Comparison of ENCODE assay signal across 8 cellular contexts in genomic region chr2:219252900-219253752, GRCh38. TPM values are rescaled to one million over a fixed set of nuclear protein-coding genes. Genes with fewer than 3 reads are reported as not detected.
DNase-seq lines count a peak whose midpoint lies in the region; ATAC-seq, FAIRE-seq and TF ChIP-seq lines count a peak whose summit lies in the region.

TUBA4B (plus strand) TSS chr2:219253243; CDS start chr2:219253408, 165 bp downstream.

- H3K4me2 ChIP-seq in endothelial cell of umbilical vein (ENCODE audit: insufficient read depth, low read length): peak within 1 kb of the TSS; percentile 78

- peaks cover 46% of the 10 kb centered on the region for H3K36me3 Mint-ChIP-seq in activated CD4-positive, alpha-beta memory T cell treated with anti-CD3 and anti-CD28 coated beads for 36 hours

- H3K4me3 ChIP-seq in NB4 (ENCODE audit: low read depth, low read length) (peak within 1 kb of the TSS; percentile 66), endothelial cell of umbilical vein (replicated peaks in 1 of 3; ENCODE audit: insufficient read depth in 1 of 3, low read depth in 1 of 3, low read length in 3 of 3) (peak within 1 kb of the TSS; percentile 32 to 53 (median 34))

- peak within 1 kb of the TSS; percentile 97 for H3K27ac Mint-ChIP-seq in activated CD4-positive, alpha-beta memory T cell treated with anti-CD3 and anti-CD28 coated beads for 36 hours

- H3K4me1 Mint-ChIP-seq in activated CD4-positive, alpha-beta memory T cell treated with anti-CD3 and anti-CD28 coated beads for 36 hours (ENCODE audit: low read depth): peaks cover 58% of the 10 kb centered on the region

- DNase-seq in DMS53 treated with DMSO at 0.1 percent for 48 hours (lab: John Stamatoyannopoulos, UW; ENCODE audit: unreplicated experiment) (peak; percentile 10), NB4 (ENCODE audit: low read depth) (peak; percentile 89), endothelial cell of umbilical vein (ENCODE audit: low read depth, low spot score) (peak; percentile 18), mucosa of gallbladder (ENCODE audit: low spot score) (peak; percentile 16), NCI-H2107 treated with DMSO at 0.1 percent for 48 hours (lab: John Stamatoyannopoulos, UW; ENCODE audit: unreplicated experiment) (no peak)
- peak; percentile 79 for DNase-seq in activated CD4-positive, alpha-beta memory T cell treated with anti-CD3 and anti-CD28 coated beads for 36 hours

- peaks cover 39% of the 10 kb centered on the region for H3K4me1 ChIP-seq in endothelial cell of umbilical vein (ENCODE audit: control insufficient read depth, extremely low read depth, insufficient read depth, low read length)

- H3K27me3 Mint-ChIP-seq in activated CD4-positive, alpha-beta memory T cell treated with anti-CD3 and anti-CD28 coated beads for 36 hours: no peaks in the 10 kb centered on the region

- no peaks in the 10 kb centered on the region for H3K36me3 ChIP-seq in endothelial cell of umbilical vein (ENCODE audit: control insufficient read depth in 2 of 2, extremely low read depth in 1 of 2, insufficient read depth in 2 of 2, low read length in 2 of 2)

- no peaks in the 10 kb centered on the region for H3K9me1 ChIP-seq in endothelial cell of umbilical vein (replicated peaks; ENCODE audit: control insufficient read depth, extremely low read depth, insufficient read depth, low read length)

- intact Hi-C loops in activated CD4-positive, alpha-beta memory T cell treated with anti-CD3 and anti-CD28 coated beads for 36 hours (cut with micrococcal nuclease): loop anchor here (1.0 to 10.0 kb wide), 6 partner anchors 8 to 598 kb away; partner anchors contain the start of genes ABCB6, BCS1L, DNAJB2 and GLB1L
- intact Hi-C loops in endothelial cell of umbilical vein (cut with micrococcal nuclease): loop anchor here (1.0 to 2.0 kb wide), 3 partner anchors 26 to 42 kb away; partner anchors contain the start of genes ABCB6 and DNAJB2

- TF ChIP-seq POLR2A in NB4 (IDR thresholded peaks at IDR 0.05; ENCODE audit: extremely low read depth, insufficient read length) (no peak), endothelial cell of umbilical vein (IDR thresholded peaks at IDR 0.05; ENCODE audit: low read depth, low read length) (no peak)

- CTCF ChIA-PET in activated CD4-positive, alpha-beta memory T cell treated with anti-CD3 and anti-CD28 coated beads for 36 hours (lab: Charles Lee): interaction anchor here (0.5 to 8.2 kb wide), 6 partner anchors 14 to 1085 kb away, joined by 3 to 95 read pairs (median 4); partner anchors contain the start of genes ANKZF1, ATG9A and DNAJB2
- CTCF ChIA-PET in endothelial cell of umbilical vein (lab: Charles Lee): interaction anchor here (1.0 to 2.5 kb wide), 2 partner anchors 21 to 42 kb away, joined by 3 to 14 read pairs; no protein-coding TSS in a partner anchor

- H2AFZ ChIP-seq in endothelial cell of umbilical vein (ENCODE audit: low read depth, low read length): peak within 1 kb of the TSS; percentile 92

- H3K9me3 Mint-ChIP-seq in activated CD4-positive, alpha-beta memory T cell treated with anti-CD3 and anti-CD28 coated beads for 36 hours: no peaks in the 10 kb centered on the region

- POLR2A ChIA-PET in activated CD4-positive, alpha-beta memory T cell treated with anti-CD3 and anti-CD28 coated beads for 36 hours (lab: Charles Lee): interaction anchor here (0.7 to 4.7 kb wide), 15 partner anchors 8 to 848 kb away, joined by 3 to 85 read pairs (median 6); partner anchors contain the start of genes ABCB6, ANKZF1, ATG9A and CNPPD1
- POLR2A ChIA-PET in endothelial cell of umbilical vein (lab: Charles Lee): interaction anchor here (1.3 kb wide), 1 partner anchor 8 kb away, joined by 5 read pairs; the partner anchor contains the start of genes GLB1L and STK16

- ATAC-seq in GM21528 (IDR thresholded peaks at IDR 0.05; ENCODE audit: low FRiP score, unreplicated experiment): peak; percentile 20

- no peaks in the 10 kb centered on the region for H3K9me3 ChIP-seq in endothelial cell of umbilical vein (replicated peaks; ENCODE audit: control insufficient read depth, insufficient read depth, low read length)

- no peak for FAIRE-seq in endothelial cell of umbilical vein (lab: Jason Lieb, UNC)

- no peaks in the 10 kb centered on the region for H3K79me2 ChIP-seq in endothelial cell of umbilical vein (ENCODE audit: control insufficient read depth, insufficient read depth, low read length)

- no peak within 1 kb of the TSS for H3K27ac ChIP-seq in endothelial cell of umbilical vein (ENCODE audit: insufficient read depth, low read depth, low read length)
- H3K27ac ChIP-seq in temporal lobe (ENCODE audit: low read depth, low read length): peak within 1 kb of the TSS; percentile 79

- peak within 1 kb of the TSS; percentile 21 for H3K9ac ChIP-seq in endothelial cell of umbilical vein (replicated peaks; ENCODE audit: extremely low read depth, insufficient read depth, low read length)

- H3K27me3 ChIP-seq in endothelial cell of umbilical vein (ENCODE audit: control insufficient read depth in 2 of 2, insufficient read depth in 2 of 2, low read length in 2 of 2): peaks cover 15 to 16% of the 10 kb centered on the region in 2 experiments

- TSS peak; percentile 46 for BruUV-seq in endothelial cell of umbilical vein (replicated peaks; lab: Mats Ljungman, UMichigan)

- dilution Hi-C loops in endothelial cell of umbilical vein (cut with MboI; ENCODE audit: extremely low pct_ligation_motif_present, low sequenced_read_pairs): no loop called here

- no peaks in the 10 kb centered on the region for H4K20me1 ChIP-seq in endothelial cell of umbilical vein (replicated peaks; ENCODE audit: control insufficient read depth, extremely low read depth, insufficient read depth, low read length)

- H3K4me3 Mint-ChIP-seq in activated CD4-positive, alpha-beta memory T cell treated with anti-CD3 and anti-CD28 coated beads for 36 hours: peak within 1 kb of the TSS; percentile 86

- TF ChIP-seq CTCF in NB4 (IDR thresholded peaks at IDR 0.05; ENCODE audit: low read depth, low read length) (no peak), endothelial cell of umbilical vein (IDR thresholded peaks at IDR 0.05; ENCODE audit: extremely low read depth in 1 of 2, insufficient read depth in 1 of 2, low read depth in 1 of 2, low read length in 2 of 2) (no peak)

TF ChIP-seq in endothelial cell of umbilical vein, 7 proteins besides CTCF, POLR2A, EP300 and RAD21:
- TF ChIP-seq MAX (IDR thresholded peaks at IDR 0.05; ENCODE audit: insufficient read depth, insufficient read length): no peak
- no peak for TF ChIP-seq JUN (IDR thresholded peaks at IDR 0.05; ENCODE audit: borderline replicate concordance, insufficient read depth, insufficient read length, low read depth)
- TF ChIP-seq GATA2 (IDR thresholded peaks at IDR 0.05; ENCODE audit: insufficient read depth, insufficient read length, low read depth, low read length): no peak

RNA-seq across cellular contexts. Expression of gene TUBA4B, which starts in this region (rescaled TPM):
- not detected for total RNA-seq in activated CD4-positive, alpha-beta memory T cell treated with anti-CD3 and anti-CD28 coated beads for 36 hours
- total RNA-seq in endothelial cell of umbilical vein: not detected in 2 replicates
- not detected in 2 replicates for polyA plus RNA-seq in endothelial cell of umbilical vein
- polyA plus RNA-seq in endothelial cell of umbilical vein (2011; cell fraction: cytosol; rRNA removed): not detected in 2 replicates
- polyA plus RNA-seq in endothelial cell of umbilical vein (2011; cell fraction: nucleus; rRNA removed): not detected in 2 replicates
- polyA plus RNA-seq in endothelial cell of umbilical vein (2012): not detected in 2 replicates
- polyA minus RNA-seq in endothelial cell of umbilical vein: not detected in 2 replicates
- not detected for polyA minus RNA-seq in endothelial cell of umbilical vein (2011; cell fraction: cytosol; rRNA and poly(A)+ RNA removed)
- not detected in 2 replicates for polyA minus RNA-seq in endothelial cell of umbilical vein (2011; cell fraction: nucleus; rRNA and poly(A)+ RNA removed)
- total RNA-seq in mucosa of gallbladder: not detected
- not detected for total RNA-seq in temporal lobe

Comparison
In these comparisons a context has a peak if more than half of its experiments do, and no peak if none do; other contexts are left out.
1. Peak in DNase-seq in activated CD4-positive, alpha-beta memory T cell treated with anti-CD3 and anti-CD28 coated beads for 36 hours; RNA of the gene not detected or under 1 TPM.
2. Peak in DNase-seq, H3K4me3 ChIP-seq, H3K9ac ChIP-seq and H3K4me2 ChIP-seq in endothelial cell of umbilical vein; RNA of the gene not detected or under 1 TPM.
3. Peak in DNase-seq in mucosa of gallbladder; RNA of the gene not detected or under 1 TPM.